Comparison of ENCODE assay signal across 1 cellular context in genomic region chr2:167100526-167100925, GRCh38.
TF ChIP-seq lines count a peak whose summit lies in the region.

No MANE protein-coding gene starts in this region.

TF ChIP-seq in IMR-90, 13 proteins besides CTCF, POLR2A, EP300 and RAD21 (continued from another document):
- no peak for TF ChIP-seq USF2 (IDR thresholded peaks at IDR 0.05; ENCODE audit: low read depth, low read length)
- no peak for TF ChIP-seq FOS (IDR thresholded peaks at IDR 0.05; ENCODE audit: low read depth, low read length)
- TF ChIP-seq SMC3 (IDR thresholded peaks at IDR 0.05; ENCODE audit: low read depth, low read length): no peak
- TF ChIP-seq NFE2L2 (IDR thresholded peaks at IDR 0.05; ENCODE audit: low read depth, low read length): no peak
- no peak for TF ChIP-seq ELK1 (IDR thresholded peaks at IDR 0.05; ENCODE audit: borderline replicate concordance, low read depth, low read length)
- no peak for TF ChIP-seq RFX5 (IDR thresholded peaks at IDR 0.05; ENCODE audit: low read depth, low read length)
- no peak for TF ChIP-seq MAZ (IDR thresholded peaks at IDR 0.05; ENCODE audit: borderline replicate concordance, low read depth, low read length)
- no peak for TF ChIP-seq RCOR1 (IDR thresholded peaks at IDR 0.05; ENCODE audit: insufficient replicate concordance, low read length)
- no peak for TF ChIP-seq BHLHE40 (IDR thresholded peaks at IDR 0.05; ENCODE audit: low read depth, low read length)
- TF ChIP-seq CEBPB (IDR thresholded peaks at IDR 0.05; ENCODE audit: low read depth, low read length): no peak
- no peak for TF ChIP-seq MAFK (IDR thresholded peaks at IDR 0.05; ENCODE audit: low read depth, low read length)
